In the genomic region with DNA sequence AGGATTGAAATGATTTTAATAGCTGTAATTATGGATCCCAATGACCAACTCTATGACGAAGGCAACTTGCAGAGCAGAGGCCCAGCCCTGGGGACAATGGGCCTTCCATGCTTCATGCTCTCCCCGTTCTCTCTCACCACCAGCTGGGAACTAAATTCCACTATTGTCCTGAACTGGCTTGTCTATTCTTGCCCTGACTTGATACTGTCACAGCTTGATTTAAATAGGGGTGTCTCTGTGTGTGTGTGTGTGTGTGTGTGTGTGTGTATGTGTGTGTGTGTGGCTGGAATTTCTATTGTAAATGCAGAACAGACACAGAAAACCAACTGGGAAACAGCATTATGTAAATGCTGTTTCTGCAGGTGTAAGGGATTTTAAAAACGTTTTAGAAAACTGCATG, we compare ENCODE assay signal across 1 cellular context.
TF ChIP-seq lines count a peak whose summit lies in the region.

No MANE protein-coding gene starts in this region.

TF ChIP-seq in GM23338, 12 proteins besides CTCF, POLR2A, EP300 and RAD21 (continued from another document):
- TF ChIP-seq, protein P1, sequence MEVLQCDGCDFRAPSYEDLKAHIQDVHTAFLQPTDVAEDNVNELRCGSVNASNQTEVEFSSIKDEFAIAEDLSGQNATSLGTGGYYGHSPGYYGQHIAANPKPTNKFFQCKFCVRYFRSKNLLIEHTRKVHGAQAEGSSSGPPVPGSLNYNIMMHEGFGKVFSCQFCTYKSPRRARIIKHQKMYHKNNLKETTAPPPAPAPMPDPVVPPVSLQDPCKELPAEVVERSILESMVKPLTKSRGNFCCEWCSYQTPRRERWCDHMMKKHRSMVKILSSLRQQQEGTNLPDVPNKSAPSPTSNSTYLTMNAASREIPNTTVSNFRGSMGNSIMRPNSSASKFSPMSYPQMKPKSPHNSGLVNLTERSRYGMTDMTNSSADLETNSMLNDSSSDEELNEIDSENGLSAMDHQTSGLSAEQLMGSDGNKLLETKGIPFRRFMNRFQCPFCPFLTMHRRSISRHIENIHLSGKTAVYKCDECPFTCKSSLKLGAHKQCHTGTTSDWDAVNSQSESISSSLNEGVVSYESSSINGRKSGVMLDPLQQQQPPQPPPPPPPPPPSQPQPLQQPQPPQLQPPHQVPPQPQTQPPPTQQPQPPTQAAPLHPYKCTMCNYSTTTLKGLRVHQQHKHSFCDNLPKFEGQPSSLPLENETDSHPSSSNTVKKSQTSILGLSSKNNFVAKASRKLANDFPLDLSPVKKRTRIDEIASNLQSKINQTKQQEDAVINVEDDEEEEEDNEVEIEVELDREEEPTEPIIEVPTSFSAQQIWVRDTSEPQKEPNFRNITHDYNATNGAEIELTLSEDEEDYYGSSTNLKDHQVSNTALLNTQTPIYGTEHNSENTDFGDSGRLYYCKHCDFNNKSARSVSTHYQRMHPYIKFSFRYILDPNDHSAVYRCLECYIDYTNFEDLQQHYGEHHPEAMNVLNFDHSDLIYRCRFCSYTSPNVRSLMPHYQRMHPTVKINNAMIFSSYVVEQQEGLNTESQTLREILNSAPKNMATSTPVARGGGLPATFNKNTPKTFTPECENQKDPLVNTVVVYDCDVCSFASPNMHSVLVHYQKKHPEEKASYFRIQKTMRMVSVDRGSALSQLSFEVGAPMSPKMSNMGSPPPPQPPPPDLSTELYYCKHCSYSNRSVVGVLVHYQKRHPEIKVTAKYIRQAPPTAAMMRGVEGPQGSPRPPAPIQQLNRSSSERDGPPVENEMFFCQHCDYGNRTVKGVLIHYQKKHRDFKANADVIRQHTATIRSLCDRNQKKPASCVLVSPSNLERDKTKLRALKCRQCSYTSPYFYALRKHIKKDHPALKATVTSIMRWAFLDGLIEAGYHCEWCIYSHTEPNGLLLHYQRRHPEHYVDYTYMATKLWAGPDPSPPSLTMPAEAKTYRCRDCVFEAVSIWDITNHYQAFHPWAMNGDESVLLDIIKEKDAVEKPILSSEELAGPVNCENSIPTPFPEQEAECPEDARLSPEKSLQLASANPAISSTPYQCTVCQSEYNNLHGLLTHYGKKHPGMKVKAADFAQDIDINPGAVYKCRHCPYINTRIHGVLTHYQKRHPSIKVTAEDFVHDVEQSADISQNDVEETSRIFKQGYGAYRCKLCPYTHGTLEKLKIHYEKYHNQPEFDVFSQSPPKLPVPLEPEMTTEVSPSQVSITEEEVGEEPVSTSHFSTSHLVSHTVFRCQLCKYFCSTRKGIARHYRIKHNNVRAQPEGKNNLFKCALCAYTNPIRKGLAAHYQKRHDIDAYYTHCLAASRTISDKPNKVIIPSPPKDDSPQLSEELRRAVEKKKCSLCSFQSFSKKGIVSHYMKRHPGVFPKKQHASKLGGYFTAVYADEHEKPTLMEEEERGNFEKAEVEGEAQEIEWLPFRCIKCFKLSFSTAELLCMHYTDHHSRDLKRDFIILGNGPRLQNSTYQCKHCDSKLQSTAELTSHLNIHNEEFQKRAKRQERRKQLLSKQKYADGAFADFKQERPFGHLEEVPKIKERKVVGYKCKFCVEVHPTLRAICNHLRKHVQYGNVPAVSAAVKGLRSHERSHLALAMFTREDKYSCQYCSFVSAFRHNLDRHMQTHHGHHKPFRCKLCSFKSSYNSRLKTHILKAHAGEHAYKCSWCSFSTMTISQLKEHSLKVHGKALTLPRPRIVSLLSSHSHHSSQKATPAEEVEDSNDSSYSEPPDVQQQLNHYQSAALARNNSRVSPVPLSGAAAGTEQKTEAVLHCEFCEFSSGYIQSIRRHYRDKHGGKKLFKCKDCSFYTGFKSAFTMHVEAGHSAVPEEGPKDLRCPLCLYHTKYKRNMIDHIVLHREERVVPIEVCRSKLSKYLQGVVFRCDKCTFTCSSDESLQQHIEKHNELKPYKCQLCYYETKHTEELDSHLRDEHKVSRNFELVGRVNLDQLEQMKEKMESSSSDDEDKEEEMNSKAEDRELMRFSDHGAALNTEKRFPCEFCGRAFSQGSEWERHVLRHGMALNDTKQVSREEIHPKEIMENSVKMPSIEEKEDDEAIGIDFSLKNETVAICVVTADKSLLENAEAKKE (CRISPR knock-in tag; IDR thresholded peaks at IDR 0.05), result no peak
- TF ChIP-seq, protein P2, sequence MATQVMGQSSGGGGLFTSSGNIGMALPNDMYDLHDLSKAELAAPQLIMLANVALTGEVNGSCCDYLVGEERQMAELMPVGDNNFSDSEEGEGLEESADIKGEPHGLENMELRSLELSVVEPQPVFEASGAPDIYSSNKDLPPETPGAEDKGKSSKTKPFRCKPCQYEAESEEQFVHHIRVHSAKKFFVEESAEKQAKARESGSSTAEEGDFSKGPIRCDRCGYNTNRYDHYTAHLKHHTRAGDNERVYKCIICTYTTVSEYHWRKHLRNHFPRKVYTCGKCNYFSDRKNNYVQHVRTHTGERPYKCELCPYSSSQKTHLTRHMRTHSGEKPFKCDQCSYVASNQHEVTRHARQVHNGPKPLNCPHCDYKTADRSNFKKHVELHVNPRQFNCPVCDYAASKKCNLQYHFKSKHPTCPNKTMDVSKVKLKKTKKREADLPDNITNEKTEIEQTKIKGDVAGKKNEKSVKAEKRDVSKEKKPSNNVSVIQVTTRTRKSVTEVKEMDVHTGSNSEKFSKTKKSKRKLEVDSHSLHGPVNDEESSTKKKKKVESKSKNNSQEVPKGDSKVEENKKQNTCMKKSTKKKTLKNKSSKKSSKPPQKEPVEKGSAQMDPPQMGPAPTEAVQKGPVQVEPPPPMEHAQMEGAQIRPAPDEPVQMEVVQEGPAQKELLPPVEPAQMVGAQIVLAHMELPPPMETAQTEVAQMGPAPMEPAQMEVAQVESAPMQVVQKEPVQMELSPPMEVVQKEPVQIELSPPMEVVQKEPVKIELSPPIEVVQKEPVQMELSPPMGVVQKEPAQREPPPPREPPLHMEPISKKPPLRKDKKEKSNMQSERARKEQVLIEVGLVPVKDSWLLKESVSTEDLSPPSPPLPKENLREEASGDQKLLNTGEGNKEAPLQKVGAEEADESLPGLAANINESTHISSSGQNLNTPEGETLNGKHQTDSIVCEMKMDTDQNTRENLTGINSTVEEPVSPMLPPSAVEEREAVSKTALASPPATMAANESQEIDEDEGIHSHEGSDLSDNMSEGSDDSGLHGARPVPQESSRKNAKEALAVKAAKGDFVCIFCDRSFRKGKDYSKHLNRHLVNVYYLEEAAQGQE (IDR thresholded peaks at IDR 0.05; ENCODE audit: unreplicated experiment), result no peak
- TF ChIP-seq JUNB (IDR thresholded peaks at IDR 0.05; ENCODE audit: unreplicated experiment) (no peak), ZNF331 (CRISPR knock-in tag; IDR thresholded peaks at IDR 0.05; ENCODE audit: low read depth) (no peak), EZH2 (IDR thresholded peaks at IDR 0.05; ENCODE audit: low read depth, unreplicated experiment) (no peak), ZNF114 (CRISPR knock-in tag; IDR thresholded peaks at IDR 0.05) (no peak)
- TF ChIP-seq, protein P3, sequence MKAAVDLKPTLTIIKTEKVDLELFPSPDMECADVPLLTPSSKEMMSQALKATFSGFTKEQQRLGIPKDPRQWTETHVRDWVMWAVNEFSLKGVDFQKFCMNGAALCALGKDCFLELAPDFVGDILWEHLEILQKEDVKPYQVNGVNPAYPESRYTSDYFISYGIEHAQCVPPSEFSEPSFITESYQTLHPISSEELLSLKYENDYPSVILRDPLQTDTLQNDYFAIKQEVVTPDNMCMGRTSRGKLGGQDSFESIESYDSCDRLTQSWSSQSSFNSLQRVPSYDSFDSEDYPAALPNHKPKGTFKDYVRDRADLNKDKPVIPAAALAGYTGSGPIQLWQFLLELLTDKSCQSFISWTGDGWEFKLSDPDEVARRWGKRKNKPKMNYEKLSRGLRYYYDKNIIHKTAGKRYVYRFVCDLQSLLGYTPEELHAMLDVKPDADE (IDR thresholded peaks at IDR 0.05), result no peak
